In genomic region chr6:83998021-83998584, GRCh38 we compare ENCODE assay signal across 35 cellular contexts. TPM values are rescaled to one million over a fixed set of nuclear protein-coding genes. Genes with fewer than 3 reads are reported as not detected.
"Had no signal": no experiment of that assay in that cellular context is flagged by ENCODE, and none has a peak within 500 bp of the region (broad histone marks: within the 10 kb centered on the region; RNA-seq: fewer than 3 reads in every experiment).

No MANE protein-coding gene starts in this region.

- H3K36me3 ChIP-seq: adrenal gland, cardiac muscle cell, WERI-Rb-1 had no signal

- DNase-seq: activated CD4-positive, alpha-beta memory T cell treated with anti-CD3 and anti-CD28 coated beads, Interleukin-2, amount 10 ng/mL, durations not matched to agents 7 days and 5 days; activated CD4-positive, alpha-beta T cell treated with anti-CD3 and anti-CD28 coated beads for 1 hour; activated CD4-positive, alpha-beta T cell treated with anti-CD3 and anti-CD28 coated beads for 36 hours; activated CD4-positive, alpha-beta T cell treated with anti-CD3 and anti-CD28 coated beads for 48 hours; activated CD4-positive, alpha-beta T cell treated with anti-CD3 and anti-CD28 coated beads, Interleukin-2, amount 10 ng/mL, durations not matched to agents 7 days and 5 days; activated CD4-positive, alpha-beta T cell treated with anti-CD3 and anti-CD28 coated beads, Interleukin-2, amount 50 U/mL, for 48 hours; activated CD4-positive, CD25-positive, alpha-beta regulatory T cell; activated CD8-positive, alpha-beta memory T cell treated with anti-CD3 and anti-CD28 coated beads for 24 hours; activated CD8-positive, alpha-beta memory T cell treated with anti-CD3 and anti-CD28 coated beads, Interleukin-2, amount 50 U/mL, for 4 hours; activated CD8-positive, alpha-beta T cell treated with anti-CD3 and anti-CD28 coated beads, Interleukin-2, amount 10 ng/mL, durations not matched to agents 7 days and 5 days; activated effector memory CD4-positive, alpha-beta T cell treated with anti-CD3 and anti-CD28 coated beads, Interleukin-2, amount 50 U/mL, for 16 hours; activated gamma-delta T cell treated with Interleukin-2 at 50 U/mL for 16 hours; activated naive CD4-positive, alpha-beta T cell; activated naive CD4-positive, alpha-beta T cell treated with anti-CD3 and anti-CD28 coated beads for 36 hours; activated naive CD4-positive, alpha-beta T cell treated with anti-CD3 and anti-CD28 coated beads, Interleukin-2, amount 50 U/mL, for 16 hours; activated naive CD8-positive, alpha-beta T cell treated with anti-CD3 and anti-CD28 coated beads for 36 hours; activated T-cell treated with anti-CD3 and anti-CD28 coated beads for 4 hours; activated T-cell treated with anti-CD3 and anti-CD28 coated beads, Interleukin-2, amount 50 U/mL, for 1 hour; activated T-cell treated with anti-CD3 and anti-CD28 coated beads, Interleukin-2, amount 50 U/mL, for 4 hours; activated T-cell treated with anti-CD3 and anti-CD28 coated beads, Interleukin-2, amount 50 U/mL, for 72 hours; adrenal gland; amniotic stem cell; aorta; caudate nucleus; cerebellar nuclear complex; T-helper 9 cell; WERI-Rb-1 had no signal

- ATAC-seq: activated CD4-positive, alpha-beta T cell treated with anti-CD3 and anti-CD28 coated beads for 36 hours; activated CD4-positive, CD25-positive, alpha-beta regulatory T cell treated with anti-CD3 and anti-CD28 coated beads, Interleukin-2, amount 50 U/mL, for 24 hours; activated CD8-positive, alpha-beta T cell treated with anti-CD3 and anti-CD28 coated beads, Interleukin-2, amount 10 ng/mL, durations not matched to agents 7 days and 5 days; activated naive CD4-positive, alpha-beta T cell treated with anti-CD3 and anti-CD28 coated beads, Interleukin-2, amount 50 U/mL, for 72 hours; activated T-cell treated with anti-CD3 and anti-CD28 coated beads, Interleukin-2, amount 50 U/mL, for 4 hours; activated T-cell treated with anti-CD3 and anti-CD28 coated beads, Interleukin-2, amount 50 U/mL, for 72 hours; activated T-helper 17 cell treated with anti-CD3 and anti-CD28 coated beads, Interleukin-2, amount 50 U/mL, for 72 hours; WTC11 had no signal

- H3K4me1 ChIP-seq: adrenal gland had no signal

- H3K27ac ChIP-seq: adrenal gland, cardiac muscle cell, WERI-Rb-1 had no signal

- H3K27me3 ChIP-seq: adrenal gland, cardiac muscle cell had no signal

- H3K9me3 ChIP-seq: adrenal gland had no signal

- FAIRE-seq: bronchial epithelial cell, TTC549 had no signal

- H3K4me3 ChIP-seq: adrenal gland, cardiac muscle cell had no signal

RNA-seq across cellular contexts. Expression of gene MRAP2, which starts 35.5 kb away (rescaled TPM):
- total RNA-seq: activated CD4-positive, alpha-beta memory T cell treated with anti-CD3 and anti-CD28 coated beads, Interleukin-2, amount 10 ng/mL, durations not matched to agents 7 days and 5 days; activated CD4-positive, alpha-beta T cell treated with anti-CD3 and anti-CD28 coated beads for 36 hours; activated CD4-positive, alpha-beta T cell treated with anti-CD3 and anti-CD28 coated beads, Interleukin-2, amount 10 ng/mL, durations not matched to agents 7 days and 5 days; activated CD8-positive, alpha-beta T cell treated with anti-CD3 and anti-CD28 coated beads, Interleukin-2, amount 10 ng/mL, durations not matched to agents 7 days and 5 days; activated naive CD4-positive, alpha-beta T cell treated with anti-CD3 and anti-CD28 coated beads for 36 hours; activated naive CD4-positive, alpha-beta T cell treated with anti-CD3 and anti-CD28 coated beads, Interleukin-2, amount 50 U/mL, for 72 hours; activated naive CD8-positive, alpha-beta T cell treated with anti-CD3 and anti-CD28 coated beads for 36 hours; activated T-cell treated with anti-CD3 and anti-CD28 coated beads, Interleukin-2, amount 50 U/mL, for 4 hours; activated T-cell treated with anti-CD3 and anti-CD28 coated beads, Interleukin-2, amount 50 U/mL, for 72 hours; activated T-helper 1 cell treated with anti-CD3 and anti-CD28 coated beads, Interleukin-12 subunit alpha, Interleukin-12 subunit beta, Interleukin-2, Interleukin-4 antibody, amounts not matched to agents 30 ng/mL and 10 ng/mL and 1 ng/mL, durations not matched to agents 14 hours and 24 hours and 36 hours had no signal
